In genomic region chr19:9848060-9848459, GRCh38 we compare ENCODE assay signal across 9 cellular contexts. TPM values are rescaled to one million over a fixed set of nuclear protein-coding genes. Genes with fewer than 3 reads are reported as not detected.
A peak's percentile ranks its signal among the peaks of the same experiment; 100 is the strongest.
DNase-seq lines count a peak whose midpoint lies in the region; ATAC-seq and TF ChIP-seq lines count a peak whose summit lies in the region.
"Had no signal": no experiment of that assay in that cellular context is flagged by ENCODE, and none has a peak within 500 bp of the region (broad histone marks: within the 10 kb centered on the region; RNA-seq: fewer than 3 reads in every experiment).

No MANE protein-coding gene starts in this region.

- no peaks in the 10 kb centered on the region for H3K9me2 ChIP-seq in MM.1S (replicated peaks; ENCODE audit: insufficient read depth, low read length)

- TF ChIP-seq CTCF in Caco-2 (IDR thresholded peaks at IDR 0.05; ENCODE audit: insufficient read depth in 1 of 2, low read depth in 1 of 2, low read length in 1 of 2, severe bottlenecking in 1 of 2, unreplicated experiment in 1 of 2) (peak; percentile 46 to 62), MM.1S (IDR thresholded peaks at IDR 0.05; ENCODE audit: low read length) (peak; percentile 53), lower lobe of right lung (IDR thresholded peaks at IDR 0.05) (peak; percentile 30)

- no peaks in the 10 kb centered on the region for H3K27me3 ChIP-seq in Caco-2 (replicated peaks; ENCODE audit: control insufficient read depth, insufficient read depth, low read length)
- no peaks in the 10 kb centered on the region for H3K27me3 ChIP-seq in MM.1S (replicated peaks; ENCODE audit: insufficient read depth, low read length)
- no peaks in the 10 kb centered on the region for H3K27me3 ChIP-seq in lower lobe of right lung (ENCODE audit: low read depth)

- no peaks in the 10 kb centered on the region for H3K9me3 Mint-ChIP-seq in Caco-2 (ENCODE audit: unreplicated experiment)

- no peak overlapping the region for H3K27ac ChIP-seq in MM.1S (ENCODE audit: low read length)
- H3K27ac ChIP-seq in lower lobe of right lung, result no peak overlapping the region
- H3K27ac ChIP-seq: SK-N-MC had no signal

- POLR2A ChIA-PET in Caco-2 (lab: Charles Lee), result no interaction called here

- H4K20me1 ChIP-seq in MM.1S (ENCODE audit: insufficient read depth, low read length), result no peaks in the 10 kb centered on the region

- H3K4me1 Mint-ChIP-seq in Caco-2 (ENCODE audit: low read depth, unreplicated experiment), result no peaks in the 10 kb centered on the region

- peaks cover 6% of the 10 kb centered on the region for H3K36me3 Mint-ChIP-seq in Caco-2 (ENCODE audit: insufficient read depth, unreplicated experiment)

- DNase-seq in Caco-2 (peak in 1 of 2 experiments; percentile 63), MM.1S (peak; percentile 23), lower lobe of right lung (no peak), NOMO-1 treated with dmso at 0.1 percent for 144 hours (lab: John Stamatoyannopoulos, UW; ENCODE audit: unreplicated experiment) (no peak), NCI-H1092 treated with DMSO at 0.1 percent for 48 hours (lab: John Stamatoyannopoulos, UW) (no peak)
- DNase-seq in activated naive CD4-positive, alpha-beta T cell treated with anti-CD3 and anti-CD28 coated beads, Interleukin-2, amount 50 U/mL, for 16 hours, result peak; percentile 47

- H3K4me3 ChIP-seq in Caco-2 (ENCODE audit: low read depth, low read length) (no peak overlapping the region), MM.1S (ENCODE audit: low read length) (no peak overlapping the region), lower lobe of right lung (no peak overlapping the region)
- H3K4me3 ChIP-seq: SK-N-MC had no signal

- no peaks in the 10 kb centered on the region for H3F3A ChIP-seq in MM.1S (ENCODE audit: insufficient read depth, low read length)

- no peaks in the 10 kb centered on the region for H3K4me1 ChIP-seq in Caco-2
- H3K4me1 ChIP-seq in MM.1S (ENCODE audit: low read length), result no peaks in the 10 kb centered on the region
- no peaks in the 10 kb centered on the region for H3K4me1 ChIP-seq in lower lobe of right lung

- H2AFZ ChIP-seq in MM.1S (ENCODE audit: low read length), result no peak overlapping the region

- H3K36me3 ChIP-seq in Caco-2 (ENCODE audit: control insufficient read depth, insufficient read depth, low read length), result no peaks in the 10 kb centered on the region; the same call in none of the 2 replicates
- H3K36me3 ChIP-seq in MM.1S (replicated peaks; ENCODE audit: insufficient read depth, low read length), result no peaks in the 10 kb centered on the region
- H3K36me3 ChIP-seq in lower lobe of right lung, result peaks cover 65% of the 10 kb centered on the region

- CTCF ChIA-PET in Caco-2 (lab: Charles Lee), result no interaction called here

- intact Hi-C loops in Caco-2 (cut with micrococcal nuclease; ENCODE audit: unreplicated experiment), result loop anchor here (2.0 kb wide), 1 partner anchor 67 kb away; no protein-coding TSS in a partner anchor
- intact Hi-C loops in lower lobe of right lung (cut with DNase I), result no loop called here

- no TSS peak for BruUV-seq in Caco-2 (replicated peaks; lab: Mats Ljungman, UMichigan)

- no peak overlapping the region for H3K27ac Mint-ChIP-seq in Caco-2 (ENCODE audit: unreplicated experiment)

- H3K79me2 ChIP-seq in MM.1S (ENCODE audit: low read length), result peaks cover 22% of the 10 kb centered on the region

- H3K27me3 Mint-ChIP-seq in Caco-2 (ENCODE audit: insufficient read depth, unreplicated experiment), result no peaks in the 10 kb centered on the region

- H3K4me2 ChIP-seq in MM.1S (ENCODE audit: low read depth, low read length), result no peak overlapping the region

- no peak for ATAC-seq in lower lobe of right lung
- no peak for ATAC-seq in HG03159 (IDR thresholded peaks at IDR 0.05; ENCODE audit: unreplicated experiment)
- ATAC-seq in HG03432 (IDR thresholded peaks at IDR 0.05; ENCODE audit: unreplicated experiment), result no peak

- no peak overlapping the region for H3K4me3 Mint-ChIP-seq in Caco-2 (ENCODE audit: unreplicated experiment)

- H3K9me3 ChIP-seq in Caco-2 (no peaks in the 10 kb centered on the region), MM.1S (replicated peaks; ENCODE audit: insufficient read depth, low read length) (no peaks in the 10 kb centered on the region), lower lobe of right lung (no peaks in the 10 kb centered on the region)

- no peak overlapping the region for H3K9ac ChIP-seq in MM.1S (ENCODE audit: low read length)

RNA-seq across cellular contexts. Expression of gene PIN1, which starts 12.9 kb away (rescaled TPM):
- 63.3 and 65.3 TPM in 2 replicates for total RNA-seq in Caco-2 (2022)
- total RNA-seq in lower lobe of right lung, result 57.0 TPM

RNA-seq across cellular contexts. Expression of gene UBL5, which starts 20.3 kb away (rescaled TPM):
- total RNA-seq in Caco-2 (2022) (345 and 359 TPM in 2 replicates), lower lobe of right lung (241 TPM)

RNA-seq across cellular contexts. Expression of gene FBXL12, which starts 29.2 kb away (rescaled TPM):
- total RNA-seq in Caco-2 (2022) (37.6 and 39.9 TPM in 2 replicates), lower lobe of right lung (18.6 TPM)

Comparison
In these comparisons a context has a peak if more than half of its experiments do, and no peak if none do; other contexts are left out.
1. DNase-seq: peak in MM.1S (single experiment) and activated naive CD4-positive, alpha-beta T cell treated with anti-CD3 and anti-CD28 coated beads, Interleukin-2, amount 50 U/mL, for 16 hours (single experiment); none in lower lobe of right lung (single experiment), NOMO-1 treated with dmso at 0.1 percent for 144 hours (single experiment) and NCI-H1092 treated with DMSO at 0.1 percent for 48 hours (single experiment).
2. Peak in every context shown above with its lines, with median percentiles within 50 percentile points of each other: CTCF ChIP-seq.